ENCODE assay signal across 7 cellular contexts in the genomic region with DNA sequence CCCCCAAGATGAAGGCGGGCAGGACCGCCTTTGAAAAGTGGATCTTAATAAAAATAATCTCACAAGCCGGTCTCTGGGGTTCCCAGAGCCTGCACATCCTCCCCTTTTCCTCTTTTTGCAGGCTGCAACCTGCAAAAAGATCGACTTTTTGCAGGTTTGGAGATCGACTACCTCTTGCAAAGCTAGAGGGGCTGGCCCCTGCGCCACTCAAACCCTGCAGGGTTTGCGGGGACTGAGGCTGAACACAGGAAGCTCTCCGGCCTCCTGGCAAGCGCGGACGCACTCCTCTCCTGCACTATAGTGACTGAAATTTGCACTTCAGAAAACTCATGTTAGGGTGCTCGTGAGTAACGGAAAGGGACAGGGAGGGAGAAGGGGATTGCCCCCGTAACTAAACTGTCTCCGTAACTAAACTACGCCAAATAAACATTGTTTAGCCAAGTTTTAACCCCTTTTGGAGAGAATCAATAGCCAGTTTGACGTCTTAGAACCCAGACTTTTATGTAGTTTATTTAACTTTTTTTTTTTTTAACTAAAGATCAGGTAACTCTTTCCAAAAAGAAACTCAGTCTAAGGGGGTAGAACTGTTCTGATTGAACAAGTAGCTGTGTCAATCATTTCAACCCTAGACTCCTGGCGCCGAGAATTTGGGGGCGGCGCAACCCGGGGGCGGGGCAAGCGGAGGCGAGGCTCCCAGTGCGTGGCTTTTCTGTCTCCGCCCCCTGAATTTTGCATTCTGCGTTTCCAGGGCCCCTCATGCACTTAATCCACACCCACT. TPM values are rescaled to one million over a fixed set of nuclear protein-coding genes. Genes with fewer than 3 reads are reported as not detected.
DNase-seq lines count a peak whose midpoint lies in the region; ATAC-seq and TF ChIP-seq lines count a peak whose summit lies in the region.

No MANE protein-coding gene starts in this region.

- dilution Hi-C loops in mammary epithelial cell (cut with HindIII; ENCODE audit: low sequenced_read_pairs), result loop anchor here (25.0 kb wide), 2 partner anchors 444 to 1019 kb away; no protein-coding TSS in a partner anchor

- intact Hi-C loops in mammary epithelial cell (cut with micrococcal nuclease), result loop anchor here (1.0 kb wide), 1 partner anchor 9 kb away; no protein-coding TSS in a partner anchor

- H4K20me1 ChIP-seq in mammary epithelial cell (ENCODE audit: insufficient read depth, low read length) (no peaks in the 10 kb centered on the region), smooth muscle cell (ENCODE audit: low read depth) (peaks cover 32% of the 10 kb centered on the region)

- TF ChIP-seq CTCF in VCaP (conservative IDR thresholded peaks at IDR 0.05) (no peak), mammary epithelial cell (conservative IDR thresholded peaks at IDR 0.05 in 1 of 2, IDR thresholded peaks at IDR 0.05 in 1 of 2; ENCODE audit: extremely low read depth in 1 of 2, insufficient read depth in 1 of 2, low read depth in 1 of 2, low read length in 2 of 2) (no peak), smooth muscle cell (IDR thresholded peaks at IDR 0.05; ENCODE audit: borderline replicate concordance, insufficient read depth, poor library complexity, severe bottlenecking) (no peak)

- DNase-seq in NCI-H1694 treated with DMSO at 0.1 percent for 48 hours (lab: John Stamatoyannopoulos, UW) (peak; percentile 88), mammary epithelial cell (peak; percentile 50), inferior parietal cortex (ENCODE audit: extremely low spot score) (peak; percentile 49), smooth muscle cell (lab: John Stamatoyannopoulos, UW; ENCODE audit: unreplicated experiment) (peak; percentile 29)

- no peaks in the 10 kb centered on the region for H3K9me3 ChIP-seq in mammary epithelial cell (replicated peaks; ENCODE audit: insufficient read depth, low read length)
- H3K9me3 ChIP-seq in smooth muscle cell (replicated peaks; ENCODE audit: low read depth), result no peaks in the 10 kb centered on the region

- peak overlapping the region; percentile 37 to 48 (median 40) for H3K4me3 ChIP-seq in mammary epithelial cell (replicated peaks in 1 of 3; ENCODE audit: insufficient read depth in 1 of 3, low read depth in 2 of 3, low read length in 3 of 3)
- peak overlapping the region; percentile 56 for H3K4me3 ChIP-seq in smooth muscle cell

- in situ Hi-C loops in mammary epithelial cell (cut with MboI; ENCODE audit: low sequenced_read_pairs in 2 of 2), result loop anchor here (5.0 to 25.0 kb wide), 4 partner anchors 469 to 1019 kb away; no protein-coding TSS in a partner anchor

- ATAC-seq in GM19395 (IDR thresholded peaks at IDR 0.05; ENCODE audit: unreplicated experiment) (peak; percentile 57), GM19351 (IDR thresholded peaks at IDR 0.05; ENCODE audit: unreplicated experiment) (no peak)

- CTCF ChIA-PET in mammary epithelial cell (lab: Charles Lee; ENCODE audit: low non-redundant PET), result interaction anchor here (0.6 to 0.7 kb wide), 2 partner anchors 21 to 175 kb away, joined by 12 to 14 read pairs; no protein-coding TSS in a partner anchor

- BruUV-seq in mammary epithelial cell (replicated peaks; lab: Mats Ljungman, UMichigan), result no TSS peak

- H3K36me3 ChIP-seq in mammary epithelial cell (ENCODE audit: insufficient read depth, low read length) (no peaks in the 10 kb centered on the region), smooth muscle cell (ENCODE audit: low read depth) (no peaks in the 10 kb centered on the region)

- H3K79me2 ChIP-seq in mammary epithelial cell (ENCODE audit: insufficient read depth, low read length) (no peaks in the 10 kb centered on the region), smooth muscle cell (ENCODE audit: low read depth) (peaks cover 65% of the 10 kb centered on the region)

- WGBS in mammary epithelial cell (ENCODE audit: low coverage, missing lambda C conversion rate), result 2% methylated on average over 24 of the region's 28 CpGs
- 1% methylated on average over 27 of the region's 28 CpGs for WGBS in smooth muscle cell (ENCODE audit: low lambda C conversion rate)

- H3K27ac ChIP-seq in VCaP, result peak overlapping the region; percentile 63
- H3K27ac ChIP-seq in mammary epithelial cell (ENCODE audit: insufficient read depth, low read depth, low read length), result no peak overlapping the region
- peak overlapping the region; percentile 92 for H3K27ac ChIP-seq in smooth muscle cell (ENCODE audit: low read depth)

- peaks cover 35% of the 10 kb centered on the region for H3K4me1 ChIP-seq in mammary epithelial cell (ENCODE audit: insufficient read depth, low read length)
- H3K4me1 ChIP-seq in smooth muscle cell (ENCODE audit: low read depth), result peaks cover 52% of the 10 kb centered on the region

- H3K4me2 ChIP-seq in mammary epithelial cell (ENCODE audit: insufficient read depth, low read depth, low read length), result peak overlapping the region; percentile 96
- peak overlapping the region; percentile 97 for H3K4me2 ChIP-seq in smooth muscle cell

- H3F3A ChIP-seq in smooth muscle cell (ENCODE audit: low read depth), result peaks cover 39% of the 10 kb centered on the region

- H3K9ac ChIP-seq in mammary epithelial cell (ENCODE audit: insufficient read depth, low read length) (peak overlapping the region; percentile 11), smooth muscle cell (ENCODE audit: low read depth) (peak overlapping the region; percentile 30)

- H2AFZ ChIP-seq in mammary epithelial cell (ENCODE audit: low read depth, low read length) (peak overlapping the region; percentile 78), smooth muscle cell (ENCODE audit: low read depth) (peak overlapping the region; percentile 12)

- H3K27me3 ChIP-seq in mammary epithelial cell (ENCODE audit: insufficient read depth, low read length) (peaks cover 4% of the 10 kb centered on the region), smooth muscle cell (ENCODE audit: low read depth) (no peaks in the 10 kb centered on the region)

RNA-seq across cellular contexts. Expression of gene IGFBP5, which starts 2.5 kb away (rescaled TPM):
- total RNA-seq in mammary epithelial cell, result 100 to 1,000 TPM in 1 of 2 donors, under 1 TPM in 1; 0.07 to 266 TPM
- polyA plus RNA-seq in mammary epithelial cell, result 0.11 TPM
- polyA minus RNA-seq in mammary epithelial cell, result not detected
- 766 and 787 TPM in 2 replicates for total RNA-seq in smooth muscle cell
- polyA plus RNA-seq in smooth muscle cell, result 381 and 426 TPM in 2 replicates

RNA-seq across cellular contexts. Expression of gene IGFBP2, which starts 59.6 kb away (rescaled TPM):
- 1,000 to 10,000 TPM in 1 of 2 donors, 100 to 1,000 TPM in 1; 782 to 1,729 TPM for total RNA-seq in mammary epithelial cell
- polyA plus RNA-seq in mammary epithelial cell, result 501 TPM
- polyA minus RNA-seq in mammary epithelial cell, result 221 TPM
- total RNA-seq in smooth muscle cell, result 143 and 162 TPM in 2 replicates
- 225 and 416 TPM in 2 replicates for polyA plus RNA-seq in smooth muscle cell

Comparison
In these comparisons a context has a peak if more than half of its experiments do, and no peak if none do; other contexts are left out.
1. DNase-seq: peak in every context shown above with its lines; median percentile 88 in NCI-H1694 treated with DMSO at 0.1 percent for 48 hours; 50 in mammary epithelial cell; 49 in inferior parietal cortex; 29 in smooth muscle cell.